20 cellular contexts compared by ENCODE assay signal in the genomic region with DNA sequence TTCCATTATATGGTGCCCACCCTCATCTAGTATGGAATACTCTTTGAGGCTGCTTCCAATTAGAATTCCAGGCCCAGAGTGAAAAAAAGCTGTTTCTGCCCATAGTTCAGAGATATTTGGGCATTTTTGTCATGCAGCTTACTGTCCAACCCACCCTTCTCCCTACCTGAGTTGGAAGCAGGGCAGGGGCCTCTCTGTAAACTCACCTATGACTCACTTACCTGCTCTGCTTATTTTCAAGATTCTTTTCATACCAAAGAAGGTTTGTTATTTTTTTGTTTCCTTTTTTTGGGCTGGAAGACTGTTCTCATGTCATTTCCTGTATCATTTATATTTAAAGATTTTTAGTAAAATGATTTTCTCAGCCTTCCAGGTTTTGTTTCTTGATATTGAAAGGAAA. TPM values are rescaled to one million over a fixed set of nuclear protein-coding genes. Genes with fewer than 3 reads are reported as not detected.
A peak's percentile ranks its signal among the peaks of the same experiment; 100 is the strongest.
DNase-seq lines count a peak whose midpoint lies in the region; TF ChIP-seq lines count a peak whose summit lies in the region.
"Had no signal": no experiment of that assay in that cellular context is flagged by ENCODE, and none has a peak within 500 bp of the region (broad histone marks: within the 10 kb centered on the region; RNA-seq: fewer than 3 reads in every experiment).

No MANE protein-coding gene starts in this region.

- H3K9ac ChIP-seq in trophoblast cell (ENCODE audit: low read length): no peak overlapping the region

- H3K4me1 ChIP-seq in hepatocyte (ENCODE audit: insufficient read depth): peaks cover 13% of the 10 kb centered on the region
- peaks cover 10 to 17% of the 10 kb centered on the region in 2 experiments for H3K4me1 ChIP-seq in trophoblast cell (ENCODE audit: control insufficient read depth in 1 of 2, insufficient read depth in 2 of 2, low read length in 2 of 2)

- H3K27me3 ChIP-seq in hepatocyte (no peaks in the 10 kb centered on the region), trophoblast cell (ENCODE audit: insufficient read depth, low read length) (no peaks in the 10 kb centered on the region)
- H3K27me3 ChIP-seq: MG63 had no signal

- no peaks in the 10 kb centered on the region for H4K20me1 ChIP-seq in hepatocyte (ENCODE audit: insufficient read depth, poor library complexity, severe bottlenecking)

- H3K18ac ChIP-seq in trophoblast cell (ENCODE audit: low read length): no peak overlapping the region

- no peak overlapping the region for H4K12ac ChIP-seq in trophoblast cell (ENCODE audit: low read depth, low read length)

- H3K9me3 ChIP-seq in hepatocyte (ENCODE audit: low read depth) (no peaks in the 10 kb centered on the region), trophoblast cell (ENCODE audit: insufficient read depth, low read depth, low read length) (peaks cover 2% of the 10 kb centered on the region)
- H3K9me3 ChIP-seq: MG63 had no signal

- H3K36me3 ChIP-seq in hepatocyte (replicated peaks; ENCODE audit: insufficient read depth, low read depth) (no peaks in the 10 kb centered on the region), trophoblast cell (ENCODE audit: control insufficient read depth in 1 of 2, insufficient read depth in 2 of 2, low read length in 2 of 2) (no peaks in the 10 kb centered on the region)
- H3K36me3 ChIP-seq: MG63 had no signal

- no peak overlapping the region for H3K14ac ChIP-seq in trophoblast cell (ENCODE audit: low read length)

- no peak overlapping the region for H2AFZ ChIP-seq in hepatocyte
- H2AFZ ChIP-seq in trophoblast cell (ENCODE audit: insufficient read depth, low read length, poor library complexity): no peak overlapping the region

- no peak for TF ChIP-seq CTCF in RWPE1 (conservative IDR thresholded peaks at IDR 0.05; ENCODE audit: low read depth)
- no peak for TF ChIP-seq CTCF in hepatocyte (IDR thresholded peaks at IDR 0.05; ENCODE audit: poor library complexity)

- H3K79me2 ChIP-seq in hepatocyte (no peaks in the 10 kb centered on the region), trophoblast cell (ENCODE audit: control insufficient read depth, insufficient read depth, low read length, poor library complexity) (peaks cover 2% of the 10 kb centered on the region)

- H3K4me3 ChIP-seq in hepatocyte (no peak overlapping the region), trophoblast cell (ENCODE audit: low read depth, low read length) (no peak overlapping the region)
- H3K4me3 ChIP-seq: MG63 had no signal

- no peaks in the 10 kb centered on the region for H3K9me2 ChIP-seq in hepatocyte (replicated peaks; ENCODE audit: insufficient read depth)

- no peak overlapping the region for H3K27ac ChIP-seq in RWPE1
- H3K27ac ChIP-seq in hepatocyte: peak overlapping the region; percentile 44
- peak overlapping the region; percentile 98 for H3K27ac ChIP-seq in trophoblast cell (ENCODE audit: low read depth, low read length)

- H3K4ac ChIP-seq in trophoblast cell (ENCODE audit: low read depth, low read length): no peak overlapping the region

- DNase-seq in RWPE1 (ENCODE audit: low spot score) (peak; percentile 64), hepatocyte (ENCODE audit: low spot score) (no peak), trophoblast cell (peak; percentile 38 to 67), NCI-H1694 (lab: John Stamatoyannopoulos, UW) (no peak), EL (no peak), globus pallidus (ENCODE audit: low spot score) (no peak)
- DNase-seq in stimulated activated CD8-positive, alpha-beta memory T cell treated with anti-CD3 and anti-CD28 coated beads, Interleukin-4, amount 100 ng/mL, for 48 hours: no peak
- DNase-seq: DMS153, HFFc6, MG63, NCI-H1048, NCI-H1436, NCI-H2081, NCI-H2171 treated with DMSO at 0.1 percent for 48 hours, NCI-H748 treated with DMSO at 0.1 percent for 48 hours, SIG-M5, T-cell had no signal

- H3K79me1 ChIP-seq in trophoblast cell (ENCODE audit: low read length): peaks cover 30% of the 10 kb centered on the region

- no peak overlapping the region for H2AK5ac ChIP-seq in trophoblast cell (ENCODE audit: low read length)

- peak overlapping the region; percentile 74 for H2BK120ac ChIP-seq in trophoblast cell (ENCODE audit: insufficient read depth, low read length, poor library complexity)

- no peak overlapping the region for H3K23ac ChIP-seq in trophoblast cell (ENCODE audit: low read length)

- no peak for TF ChIP-seq EP300 in Ishikawa (IDR thresholded peaks at IDR 0.05; ENCODE audit: borderline replicate concordance)

- CTCF ChIA-PET in RWPE1 (lab: Yijun Ruan, JAX): no interaction called here

- no peak for TF ChIP-seq RAD21 in Ishikawa (IDR thresholded peaks at IDR 0.05; ENCODE audit: low read depth)

- H4K8ac ChIP-seq in trophoblast cell (ENCODE audit: low read depth, low read length): no peak overlapping the region

- no peak overlapping the region for H4K91ac ChIP-seq in trophoblast cell (ENCODE audit: low read depth, low read length)

- H2BK12ac ChIP-seq in trophoblast cell (ENCODE audit: low read length): no peak overlapping the region

- H3K4me2 ChIP-seq in hepatocyte (no peak overlapping the region), trophoblast cell (ENCODE audit: low read length) (peak overlapping the region; percentile 1)

- H2BK5ac ChIP-seq in trophoblast cell (ENCODE audit: low read depth, low read length, poor library complexity): no peak overlapping the region

- POLR2A ChIA-PET in RWPE1 (lab: Yijun Ruan, JAX; ENCODE audit: low non-redundant PET): no interaction called here

TF ChIP-seq in Ishikawa, 13 proteins besides CTCF, POLR2A, EP300 and RAD21:
- TF ChIP-seq YY1 (IDR thresholded peaks at IDR 0.05; ENCODE audit: low read depth): no peak
- TF ChIP-seq TEAD4 (IDR thresholded peaks at IDR 0.05): peak; percentile 42; the same call in 1 of the 2 replicates
- no peak for TF ChIP-seq CEBPB (IDR thresholded peaks at IDR 0.05)
- 0 out of 2 replicates have a peak, but pooled peaks have one; percentile 11 for TF ChIP-seq NFIC (IDR thresholded peaks at IDR 0.05)
- TF ChIP-seq, protein P1, sequence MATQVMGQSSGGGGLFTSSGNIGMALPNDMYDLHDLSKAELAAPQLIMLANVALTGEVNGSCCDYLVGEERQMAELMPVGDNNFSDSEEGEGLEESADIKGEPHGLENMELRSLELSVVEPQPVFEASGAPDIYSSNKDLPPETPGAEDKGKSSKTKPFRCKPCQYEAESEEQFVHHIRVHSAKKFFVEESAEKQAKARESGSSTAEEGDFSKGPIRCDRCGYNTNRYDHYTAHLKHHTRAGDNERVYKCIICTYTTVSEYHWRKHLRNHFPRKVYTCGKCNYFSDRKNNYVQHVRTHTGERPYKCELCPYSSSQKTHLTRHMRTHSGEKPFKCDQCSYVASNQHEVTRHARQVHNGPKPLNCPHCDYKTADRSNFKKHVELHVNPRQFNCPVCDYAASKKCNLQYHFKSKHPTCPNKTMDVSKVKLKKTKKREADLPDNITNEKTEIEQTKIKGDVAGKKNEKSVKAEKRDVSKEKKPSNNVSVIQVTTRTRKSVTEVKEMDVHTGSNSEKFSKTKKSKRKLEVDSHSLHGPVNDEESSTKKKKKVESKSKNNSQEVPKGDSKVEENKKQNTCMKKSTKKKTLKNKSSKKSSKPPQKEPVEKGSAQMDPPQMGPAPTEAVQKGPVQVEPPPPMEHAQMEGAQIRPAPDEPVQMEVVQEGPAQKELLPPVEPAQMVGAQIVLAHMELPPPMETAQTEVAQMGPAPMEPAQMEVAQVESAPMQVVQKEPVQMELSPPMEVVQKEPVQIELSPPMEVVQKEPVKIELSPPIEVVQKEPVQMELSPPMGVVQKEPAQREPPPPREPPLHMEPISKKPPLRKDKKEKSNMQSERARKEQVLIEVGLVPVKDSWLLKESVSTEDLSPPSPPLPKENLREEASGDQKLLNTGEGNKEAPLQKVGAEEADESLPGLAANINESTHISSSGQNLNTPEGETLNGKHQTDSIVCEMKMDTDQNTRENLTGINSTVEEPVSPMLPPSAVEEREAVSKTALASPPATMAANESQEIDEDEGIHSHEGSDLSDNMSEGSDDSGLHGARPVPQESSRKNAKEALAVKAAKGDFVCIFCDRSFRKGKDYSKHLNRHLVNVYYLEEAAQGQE (IDR thresholded peaks at IDR 0.05; ENCODE audit: low read depth): no peak
- no peak for TF ChIP-seq TCF12 (IDR thresholded peaks at IDR 0.05; ENCODE audit: low read depth)
- TF ChIP-seq ZBTB7A (IDR thresholded peaks at IDR 0.05; ENCODE audit: low read depth): no peak

RNA-seq across cellular contexts. Expression of a gene that starts 38.4 kb away (rescaled TPM):
- 0.40 and 8.4 TPM in 2 replicates for total RNA-seq in hepatocyte
- 10.7 and 12.4 TPM in 2 replicates for polyA plus RNA-seq in hepatocyte
- polyA plus RNA-seq in trophoblast cell (2013): 14.5 and 17.3 TPM in 2 replicates
- total RNA-seq: HT-29, OCI-LY7, T-cell had no signal

RNA-seq across cellular contexts. Expression of a gene that starts 55.7 kb away (rescaled TPM):
- total RNA-seq in hepatocyte: 183 and 184 TPM in 2 replicates
- polyA plus RNA-seq in hepatocyte: 37.4 and 52.5 TPM in 2 replicates
- 109 and 111 TPM in 2 replicates for polyA plus RNA-seq in trophoblast cell (2013)

Comparison
In these comparisons a context has a peak if more than half of its experiments do, and no peak if none do; other contexts are left out.
1. DNase-seq: peak in RWPE1 (single experiment) and trophoblast cell (2 of 2); none in hepatocyte (single experiment), NCI-H1694 (single experiment), EL (single experiment), globus pallidus (single experiment) and stimulated activated CD8-positive, alpha-beta memory T cell treated with anti-CD3 and anti-CD28 coated beads, Interleukin-4, amount 100 ng/mL, for 48 hours (single experiment).